In genomic region chr2:178273787-178274360, GRCh38 we compare ENCODE assay signal across 16 cellular contexts.
"Had no signal": no experiment of that assay in that cellular context is flagged by ENCODE, and none has a peak within 500 bp of the region (broad histone marks: within the 10 kb centered on the region; RNA-seq: fewer than 3 reads in every experiment).

No MANE protein-coding gene starts in this region.

- H3K27me3 ChIP-seq: ovary, sigmoid colon had no signal

- H3K9me3 ChIP-seq: mucosa of descending colon, ovary, sigmoid colon had no signal

- H3K27ac ChIP-seq: ovary, sigmoid colon had no signal

- ATAC-seq: mucosa of descending colon; naive thymus-derived CD4-positive, alpha-beta T cell; stimulated activated effector memory CD8-positive, alpha-beta T cell treated with anti-CD3 and anti-CD28 coated beads, Interleukin-12 subunit alpha, Interleukin-12 subunit beta, amount 100 ng/mL, for 72 hours; WTC11 had no signal

- DNase-seq: activated CD4-positive, alpha-beta T cell treated with anti-CD3 and anti-CD28 coated beads, Interleukin-2, amount 10 ng/mL, durations not matched to agents 24 days and 14 days; activated CD8-positive, alpha-beta memory T cell treated with anti-CD3 and anti-CD28 coated beads for 24 hours; activated naive CD4-positive, alpha-beta T cell treated with Interleukin-2 at 50 U/mL for 16 hours; anterior cingulate cortex; effector memory CD4-positive, alpha-beta T cell; mammary epithelial cell; mucosa of descending colon; naive thymus-derived CD4-positive, alpha-beta T cell; ovary; sigmoid colon; T-helper 1 cell; T1000 had no signal

- H3K36me3 ChIP-seq: ovary, sigmoid colon had no signal

- H3K4me3 ChIP-seq: mucosa of descending colon, ovary, sigmoid colon had no signal

- FAIRE-seq: frontal cortex, islet of Langerhans had no signal
